In the genomic region with DNA sequence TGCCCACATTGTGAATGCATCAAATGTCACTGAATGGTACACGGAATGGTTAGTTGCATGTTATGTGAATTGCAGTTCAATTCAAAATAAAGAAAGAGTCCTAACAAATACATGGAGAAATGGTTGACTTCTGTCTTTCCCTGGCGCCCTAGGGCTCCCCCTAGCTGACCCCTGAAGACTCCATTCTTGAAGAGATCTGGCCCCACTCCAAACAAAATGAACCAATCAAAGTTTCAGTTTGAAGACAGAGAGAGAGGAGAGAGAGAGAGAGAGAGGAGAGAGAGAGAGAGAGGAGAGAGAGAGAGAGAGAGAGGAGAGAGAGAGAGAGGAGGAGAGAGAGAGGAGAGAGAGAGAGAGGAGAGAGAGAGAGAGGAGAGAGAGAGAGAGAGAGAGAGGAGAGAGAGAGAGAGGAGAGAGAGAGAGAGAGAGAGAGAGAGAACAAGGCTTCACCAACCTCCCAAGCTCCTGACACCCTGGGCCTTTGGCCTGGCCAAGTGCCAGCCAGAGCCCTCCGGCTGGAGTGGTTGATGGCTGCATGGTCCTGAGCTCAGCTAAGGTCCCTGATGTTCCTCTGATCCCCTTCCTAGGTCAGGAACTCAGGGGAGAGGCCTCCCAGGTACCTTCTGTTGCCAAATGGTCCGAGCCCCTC, we compare ENCODE assay signal across 17 cellular contexts.
DNase-seq lines count a peak whose midpoint lies in the region; ATAC-seq and TF ChIP-seq lines count a peak whose summit lies in the region.
"Had no signal": no experiment of that assay in that cellular context is flagged by ENCODE, and none has a peak within 500 bp of the region (broad histone marks: within the 10 kb centered on the region; RNA-seq: fewer than 3 reads in every experiment).

No MANE protein-coding gene starts in this region.

- ATAC-seq in GM23338 (peak; percentile 80), HG03196 (IDR thresholded peaks at IDR 0.05; ENCODE audit: unreplicated experiment) (no peak), left ventricle myocardium superior (no peak)

- peaks cover 3% of the 10 kb centered on the region; the same call in 2 of the 3 replicates for H3K4me1 Mint-ChIP-seq in GM23338
- H3K4me1 Mint-ChIP-seq: activated naive CD4-positive, alpha-beta T cell treated with anti-CD3 and anti-CD28 coated beads, Interleukin-2, amount 50 U/mL, for 24 hours; memory B cell had no signal

- H3K27ac Mint-ChIP-seq in GM23338: no peak overlapping the region; the same call in 1 of the 2 replicates
- H3K27ac Mint-ChIP-seq: activated naive CD4-positive, alpha-beta T cell treated with anti-CD3 and anti-CD28 coated beads, Interleukin-2, amount 50 U/mL, for 24 hours; CD4-positive, alpha-beta T cell; memory B cell had no signal

- intact Hi-C loops in left ventricle myocardium superior (cut with micrococcal nuclease): no loop called here

- no peak overlapping the region for H3K4me3 Mint-ChIP-seq in GM23338
- H3K4me3 Mint-ChIP-seq: activated naive CD4-positive, alpha-beta T cell treated with anti-CD3 and anti-CD28 coated beads, Interleukin-2, amount 50 U/mL, for 24 hours; CD4-positive, alpha-beta T cell; memory B cell had no signal

- H4K20me1 ChIP-seq in DOHH2 (ENCODE audit: control insufficient read depth, insufficient read depth, low read depth, low read length) (no peaks in the 10 kb centered on the region), GM23338 (replicated peaks; ENCODE audit: insufficient read depth) (no peaks in the 10 kb centered on the region), OCI-LY3 (ENCODE audit: insufficient read depth, low read length) (no peaks in the 10 kb centered on the region)

- peak; percentile 69 for DNase-seq in GM23338 (ENCODE audit: low spot score)
- DNase-seq in erythroblast (lab: John Stamatoyannopoulos, UW): peak; percentile 42
- no peak for DNase-seq in T-helper 1 cell
- DNase-seq in activated effector memory CD4-positive, alpha-beta T cell treated with anti-CD3 and anti-CD28 coated beads, Interleukin-2, amount 50 U/mL, for 16 hours: no peak
- no peak for DNase-seq in left ventricle myocardium superior
- DNase-seq: CD4-positive, alpha-beta T cell; NCI-H1417; occipital lobe; spleen had no signal

- H3K79me2 ChIP-seq in DOHH2 (ENCODE audit: control insufficient read depth, low read length) (no peaks in the 10 kb centered on the region), GM23338 (replicated peaks; ENCODE audit: insufficient read depth) (no peaks in the 10 kb centered on the region), OCI-LY3 (ENCODE audit: low read length) (no peaks in the 10 kb centered on the region)
- H3K79me2 ChIP-seq: hepatocyte had no signal

- H2AFZ ChIP-seq in GM23338: peak overlapping the region; percentile 72
- H2AFZ ChIP-seq in OCI-LY3 (ENCODE audit: low read depth, low read length): no peak overlapping the region
- H2AFZ ChIP-seq: hepatocyte had no signal

- H3K4me1 ChIP-seq in DOHH2 (ENCODE audit: control insufficient read depth, low read length): no peaks in the 10 kb centered on the region
- H3K4me1 ChIP-seq in GM23338 (ENCODE audit: insufficient read depth): no peaks in the 10 kb centered on the region
- H3K4me1 ChIP-seq in OCI-LY3 (ENCODE audit: low read length): no peaks in the 10 kb centered on the region
- H3K4me1 ChIP-seq: spleen, tibial nerve had no signal

- peak; percentile 37 for TF ChIP-seq CTCF in DOHH2 (IDR thresholded peaks at IDR 0.05; ENCODE audit: low read depth, low read length, poor library complexity, severe bottlenecking)
- TF ChIP-seq CTCF in GM23338 (conservative IDR thresholded peaks at IDR 0.05; ENCODE audit: low read depth in 2 of 2): peak; percentile 59 to 63
- TF ChIP-seq CTCF in OCI-LY3 (IDR thresholded peaks at IDR 0.05; ENCODE audit: low read depth, low read length): peak; percentile 27

- H3K9me3 Mint-ChIP-seq in GM23338: no peaks in the 10 kb centered on the region; the same call in 2 of the 3 replicates
- H3K9me3 Mint-ChIP-seq: activated naive CD4-positive, alpha-beta T cell treated with anti-CD3 and anti-CD28 coated beads, Interleukin-2, amount 50 U/mL, for 24 hours; CD4-positive, alpha-beta T cell had no signal

- H3K4me3 ChIP-seq in DOHH2 (ENCODE audit: low read length): no peak overlapping the region
- no peak overlapping the region for H3K4me3 ChIP-seq in GM23338
- H3K4me3 ChIP-seq in OCI-LY3 (ENCODE audit: low read length): no peak overlapping the region
- H3K4me3 ChIP-seq: hepatocyte, spleen, tibial nerve had no signal

- no peak overlapping the region for H3K27ac ChIP-seq in DOHH2 (ENCODE audit: low read depth, low read length)
- H3K27ac ChIP-seq in GM23338 (ENCODE audit: low read depth): no peak overlapping the region
- H3K27ac ChIP-seq in OCI-LY3 (ENCODE audit: low read length): no peak overlapping the region
- H3K27ac ChIP-seq: hepatocyte, RWPE1, spleen, tibial nerve had no signal

- H3K27me3 ChIP-seq in DOHH2 (ENCODE audit: control insufficient read depth, low read length): no peaks in the 10 kb centered on the region
- no peaks in the 10 kb centered on the region for H3K27me3 ChIP-seq in GM23338 (ENCODE audit: insufficient read depth)
- H3K27me3 ChIP-seq in OCI-LY3 (ENCODE audit: low read depth, low read length): peaks cover 12% of the 10 kb centered on the region; the same call in 1 of the 2 replicates
- H3K27me3 ChIP-seq: hepatocyte, tibial nerve had no signal

- peaks cover 6% of the 10 kb centered on the region for H3K27me3 Mint-ChIP-seq in GM23338 (ENCODE audit: insufficient read depth, low read depth, poor library complexity)

- H3K9me3 ChIP-seq in DOHH2 (ENCODE audit: control insufficient read depth, insufficient read depth, low read length) (no peaks in the 10 kb centered on the region), OCI-LY3 (ENCODE audit: insufficient read depth, low read length) (no peaks in the 10 kb centered on the region)

- H3K36me3 ChIP-seq in DOHH2 (ENCODE audit: control insufficient read depth, low read length) (no peaks in the 10 kb centered on the region), GM23338 (ENCODE audit: insufficient read depth) (no peaks in the 10 kb centered on the region), OCI-LY3 (replicated peaks; ENCODE audit: low read depth, low read length) (no peaks in the 10 kb centered on the region)
- H3K36me3 ChIP-seq: spleen, tibial nerve had no signal

- H3K36me3 Mint-ChIP-seq in GM23338 (ENCODE audit: low read depth): no peaks in the 10 kb centered on the region
- H3K36me3 Mint-ChIP-seq: activated naive CD4-positive, alpha-beta T cell treated with anti-CD3 and anti-CD28 coated beads, Interleukin-2, amount 50 U/mL, for 24 hours; memory B cell had no signal

- H3F3A ChIP-seq in DOHH2 (ENCODE audit: control insufficient read depth, insufficient read depth): no peaks in the 10 kb centered on the region
- H3F3A ChIP-seq in GM23338 (replicated peaks; ENCODE audit: low read depth): no peaks in the 10 kb centered on the region

- no peak overlapping the region for H3K9ac ChIP-seq in OCI-LY3 (ENCODE audit: low read length)

- H3K9me2 ChIP-seq in DOHH2 (replicated peaks; ENCODE audit: control insufficient read depth, low read length) (no peaks in the 10 kb centered on the region), GM23338 (ENCODE audit: insufficient read depth) (no peaks in the 10 kb centered on the region)

- TF ChIP-seq POLR2A in erythroblast (IDR thresholded peaks at IDR 0.05; ENCODE audit: low read length): no peak

- H3K4me2 ChIP-seq in DOHH2 (ENCODE audit: low read length): no peak overlapping the region
- H3K4me2 ChIP-seq in GM23338: no peak overlapping the region
- no peak overlapping the region for H3K4me2 ChIP-seq in OCI-LY3 (ENCODE audit: low read length)
- H3K4me2 ChIP-seq: hepatocyte had no signal

TF ChIP-seq in GM23338, 12 proteins besides CTCF, POLR2A, EP300 and RAD21 (continues in another document):
- TF ChIP-seq EZH2 (IDR thresholded peaks at IDR 0.05; ENCODE audit: low read depth, unreplicated experiment): no peak
- TF ChIP-seq, protein P1, sequence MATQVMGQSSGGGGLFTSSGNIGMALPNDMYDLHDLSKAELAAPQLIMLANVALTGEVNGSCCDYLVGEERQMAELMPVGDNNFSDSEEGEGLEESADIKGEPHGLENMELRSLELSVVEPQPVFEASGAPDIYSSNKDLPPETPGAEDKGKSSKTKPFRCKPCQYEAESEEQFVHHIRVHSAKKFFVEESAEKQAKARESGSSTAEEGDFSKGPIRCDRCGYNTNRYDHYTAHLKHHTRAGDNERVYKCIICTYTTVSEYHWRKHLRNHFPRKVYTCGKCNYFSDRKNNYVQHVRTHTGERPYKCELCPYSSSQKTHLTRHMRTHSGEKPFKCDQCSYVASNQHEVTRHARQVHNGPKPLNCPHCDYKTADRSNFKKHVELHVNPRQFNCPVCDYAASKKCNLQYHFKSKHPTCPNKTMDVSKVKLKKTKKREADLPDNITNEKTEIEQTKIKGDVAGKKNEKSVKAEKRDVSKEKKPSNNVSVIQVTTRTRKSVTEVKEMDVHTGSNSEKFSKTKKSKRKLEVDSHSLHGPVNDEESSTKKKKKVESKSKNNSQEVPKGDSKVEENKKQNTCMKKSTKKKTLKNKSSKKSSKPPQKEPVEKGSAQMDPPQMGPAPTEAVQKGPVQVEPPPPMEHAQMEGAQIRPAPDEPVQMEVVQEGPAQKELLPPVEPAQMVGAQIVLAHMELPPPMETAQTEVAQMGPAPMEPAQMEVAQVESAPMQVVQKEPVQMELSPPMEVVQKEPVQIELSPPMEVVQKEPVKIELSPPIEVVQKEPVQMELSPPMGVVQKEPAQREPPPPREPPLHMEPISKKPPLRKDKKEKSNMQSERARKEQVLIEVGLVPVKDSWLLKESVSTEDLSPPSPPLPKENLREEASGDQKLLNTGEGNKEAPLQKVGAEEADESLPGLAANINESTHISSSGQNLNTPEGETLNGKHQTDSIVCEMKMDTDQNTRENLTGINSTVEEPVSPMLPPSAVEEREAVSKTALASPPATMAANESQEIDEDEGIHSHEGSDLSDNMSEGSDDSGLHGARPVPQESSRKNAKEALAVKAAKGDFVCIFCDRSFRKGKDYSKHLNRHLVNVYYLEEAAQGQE (IDR thresholded peaks at IDR 0.05; ENCODE audit: unreplicated experiment): no peak
- no peak for TF ChIP-seq CREB1 (CRISPR knock-in tag; IDR thresholded peaks at IDR 0.05; ENCODE audit: low read depth)
- no peak for TF ChIP-seq POLR2AphosphoS5 (IDR thresholded peaks at IDR 0.05; ENCODE audit: low read depth)
- no peak for TF ChIP-seq JUNB (IDR thresholded peaks at IDR 0.05; ENCODE audit: unreplicated experiment)
- no peak for TF ChIP-seq ETS1 (IDR thresholded peaks at IDR 0.05)
- no peak for TF ChIP-seq ZNF114 (CRISPR knock-in tag; IDR thresholded peaks at IDR 0.05)
- TF ChIP-seq EZH2phosphoT487 (IDR thresholded peaks at IDR 0.05; ENCODE audit: unreplicated experiment): no peak

Comparison
In these comparisons a context has a peak if more than half of its experiments do, and no peak if none do; other contexts are left out.
1. DNase-seq: peak in GM23338 (single experiment) and erythroblast (2 of 2); none in T-helper 1 cell (0 of 5), activated effector memory CD4-positive, alpha-beta T cell treated with anti-CD3 and anti-CD28 coated beads, Interleukin-2, amount 50 U/mL, for 16 hours (single experiment) and left ventricle myocardium superior (single experiment).
2. Peak in every context shown above with its lines, with median percentiles within 50 percentile points of each other: CTCF ChIP-seq.